In genomic region chr13:48542581-48543341, GRCh38 we compare ENCODE assay signal across 9 cellular contexts. TPM values are rescaled to one million over a fixed set of nuclear protein-coding genes. Genes with fewer than 3 reads are reported as not detected.
DNase-seq lines count a peak whose midpoint lies in the region; ATAC-seq and TF ChIP-seq lines count a peak whose summit lies in the region.
"Had no signal": no experiment of that assay in that cellular context is flagged by ENCODE, and none has a peak within 500 bp of the region (broad histone marks: within the 10 kb centered on the region; RNA-seq: fewer than 3 reads in every experiment).

No MANE protein-coding gene starts in this region.

- CTCF ChIA-PET in PC-9 (lab: Charles Lee), result no interaction called here
- CTCF ChIA-PET in naive thymus-derived CD4-positive, alpha-beta T cell (lab: Charles Lee), result interaction anchor here (1.0 kb wide), 2 partner anchors 8 to 36 kb away, joined by 3 read pairs; no protein-coding TSS in a partner anchor
- CTCF ChIA-PET in Caco-2 (lab: Charles Lee), result interaction anchor here (1.0 kb wide), 1 partner anchor 37 kb away, joined by 4 read pairs; no protein-coding TSS in a partner anchor

- H3K4me1 Mint-ChIP-seq in glutamatergic neuron (ENCODE audit: low read depth, unreplicated experiment) (peaks cover 10% of the 10 kb centered on the region), Caco-2 (ENCODE audit: low read depth, unreplicated experiment) (no peaks in the 10 kb centered on the region)
- peaks cover 0 to 15% (median 0%) of the 10 kb centered on the region in 7 donors for H3K4me1 Mint-ChIP-seq in naive thymus-derived CD4-positive, alpha-beta T cell
- H3K4me1 Mint-ChIP-seq: B cell had no signal

- intact Hi-C loops in PC-9 (cut with micrococcal nuclease; ENCODE audit: unreplicated experiment), result no loop called here
- intact Hi-C loops in posterior cingulate gyrus (cut with DNase I), result no loop called here
- intact Hi-C loops in naive thymus-derived CD4-positive, alpha-beta T cell (cut with micrococcal nuclease), result no loop called here
- intact Hi-C loops in Caco-2 (cut with micrococcal nuclease; ENCODE audit: unreplicated experiment), result no loop called here

- H3K27me3 Mint-ChIP-seq in glutamatergic neuron (ENCODE audit: unreplicated experiment) (no peaks in the 10 kb centered on the region), Caco-2 (ENCODE audit: insufficient read depth, unreplicated experiment) (no peaks in the 10 kb centered on the region)
- H3K27me3 Mint-ChIP-seq in naive thymus-derived CD4-positive, alpha-beta T cell, result peaks cover 0 to 47% (median 0%) of the 10 kb centered on the region in 5 donors

- POLR2A ChIA-PET in PC-9 (lab: Charles Lee; ENCODE audit: unreplicated experiment) (no interaction called here), Caco-2 (lab: Charles Lee) (interaction anchor here (1.2 kb wide), 1 partner anchor 200 kb away, joined by 3 read pairs; no protein-coding TSS in a partner anchor)
- POLR2A ChIA-PET in naive thymus-derived CD4-positive, alpha-beta T cell (lab: Charles Lee), result interaction anchor here (0.6 to 2.1 kb wide), 4 partner anchors 9 to 37 kb away, joined by 3 to 17 read pairs (median 4); partner anchors contain the start of gene RCBTB2

- H3K79me2 ChIP-seq in PC-9 (ENCODE audit: low read depth), result no peaks in the 10 kb centered on the region

- no peak overlapping the region for H3K4me2 ChIP-seq in PC-9

- H3K27ac Mint-ChIP-seq in glutamatergic neuron (ENCODE audit: unreplicated experiment), result peak overlapping the region; percentile 91
- H3K27ac Mint-ChIP-seq in naive thymus-derived CD4-positive, alpha-beta T cell, result no peak overlapping the region
- no peak overlapping the region for H3K27ac Mint-ChIP-seq in Caco-2 (ENCODE audit: unreplicated experiment)
- H3K27ac Mint-ChIP-seq: B cell had no signal

- no peak overlapping the region for H3K27ac ChIP-seq in PC-9
- H3K27ac ChIP-seq in naive thymus-derived CD4-positive, alpha-beta T cell (ENCODE audit: low read depth, low read length), result no peak overlapping the region

- H3K4me3 Mint-ChIP-seq in glutamatergic neuron (ENCODE audit: unreplicated experiment) (peak overlapping the region; percentile 59), Caco-2 (ENCODE audit: unreplicated experiment) (no peak overlapping the region)
- H3K4me3 Mint-ChIP-seq in naive thymus-derived CD4-positive, alpha-beta T cell, result no peak overlapping the region
- H3K4me3 Mint-ChIP-seq: B cell had no signal

- no peaks in the 10 kb centered on the region for H3K9me2 ChIP-seq in PC-9 (ENCODE audit: insufficient read depth)

- H3F3A ChIP-seq in PC-9 (ENCODE audit: insufficient read depth, low read depth), result no peaks in the 10 kb centered on the region

- H3K27me3 ChIP-seq in PC-9 (ENCODE audit: insufficient read depth, low read depth) (no peaks in the 10 kb centered on the region), Caco-2 (replicated peaks; ENCODE audit: control insufficient read depth, insufficient read depth, low read length) (no peaks in the 10 kb centered on the region)
- H3K27me3 ChIP-seq in naive thymus-derived CD4-positive, alpha-beta T cell (ENCODE audit: control insufficient read depth in 2 of 2, insufficient read depth in 2 of 2, low read length in 2 of 2), result no peaks in the 10 kb centered on the region

- H3K36me3 ChIP-seq in PC-9 (ENCODE audit: low read depth), result no peaks in the 10 kb centered on the region
- no peaks in the 10 kb centered on the region for H3K36me3 ChIP-seq in naive thymus-derived CD4-positive, alpha-beta T cell (ENCODE audit: control insufficient read depth in 2 of 3, insufficient read depth in 3 of 3, low read length in 3 of 3)
- H3K36me3 ChIP-seq in Caco-2 (ENCODE audit: control insufficient read depth, insufficient read depth, low read length), result no peaks in the 10 kb centered on the region

- no peaks in the 10 kb centered on the region for H4K20me1 ChIP-seq in PC-9 (ENCODE audit: insufficient read depth)

- H3K4me3 ChIP-seq in PC-9, result no peak overlapping the region
- H3K4me3 ChIP-seq in naive thymus-derived CD4-positive, alpha-beta T cell (ENCODE audit: low read length), result no peak overlapping the region
- no peak overlapping the region for H3K4me3 ChIP-seq in Caco-2 (ENCODE audit: low read depth, low read length)

- H2AFZ ChIP-seq in PC-9, result peak overlapping the region; percentile 52; the same call in 1 of the 2 replicates

- DNase-seq in NCI-H510A (lab: John Stamatoyannopoulos, UW) (peak; percentile 0), NCI-H510A treated with DMSO at 0.1 percent for 48 hours (lab: John Stamatoyannopoulos, UW) (no peak), PC-9 (no peak), glutamatergic neuron (peak; percentile 72), posterior cingulate gyrus (peak in 7 of 10 donors; percentile 27 to 83 (median 36)), SKM-1 treated with dmso at 0.1 percent for 144 hours (lab: John Stamatoyannopoulos, UW; ENCODE audit: unreplicated experiment) (no peak), Caco-2 (no peak)
- no peak for DNase-seq in naive thymus-derived CD4-positive, alpha-beta T cell

- H3K9me3 ChIP-seq in PC-9 (ENCODE audit: insufficient read depth, low read depth) (no peaks in the 10 kb centered on the region), Caco-2 (no peaks in the 10 kb centered on the region)
- H3K9me3 ChIP-seq in naive thymus-derived CD4-positive, alpha-beta T cell (ENCODE audit: control insufficient read depth in 2 of 3, low read length in 3 of 3), result no peaks in the 10 kb centered on the region

- H3K36me3 Mint-ChIP-seq in glutamatergic neuron (ENCODE audit: unreplicated experiment), result no peaks in the 10 kb centered on the region
- peaks cover 0 to 17% (median 0%) of the 10 kb centered on the region in 5 donors for H3K36me3 Mint-ChIP-seq in naive thymus-derived CD4-positive, alpha-beta T cell
- no peaks in the 10 kb centered on the region for H3K36me3 Mint-ChIP-seq in Caco-2 (ENCODE audit: insufficient read depth, unreplicated experiment)

- H3K9me3 Mint-ChIP-seq in glutamatergic neuron (ENCODE audit: unreplicated experiment) (peaks cover 1% of the 10 kb centered on the region), Caco-2 (ENCODE audit: unreplicated experiment) (no peaks in the 10 kb centered on the region)
- peaks cover 0 to 7% (median 0%) of the 10 kb centered on the region in 11 donors for H3K9me3 Mint-ChIP-seq in naive thymus-derived CD4-positive, alpha-beta T cell

- BruUV-seq in PC-9 (replicated peaks; lab: Mats Ljungman, UMichigan) (no TSS peak), Caco-2 (replicated peaks; lab: Mats Ljungman, UMichigan) (no TSS peak)

- no peak for ATAC-seq in naive thymus-derived CD4-positive, alpha-beta T cell

- TF ChIP-seq CTCF in PC-9 (conservative IDR thresholded peaks at IDR 0.05) (no peak), glutamatergic neuron (IDR thresholded peaks at IDR 0.05; ENCODE audit: partially characterized antibody, unreplicated experiment) (no peak), Caco-2 (IDR thresholded peaks at IDR 0.05; ENCODE audit: insufficient read depth in 1 of 2, low read depth in 1 of 2, low read length in 1 of 2, severe bottlenecking in 1 of 2, unreplicated experiment in 1 of 2) (no peak)

- H3K4me1 ChIP-seq in PC-9 (replicated peaks; ENCODE audit: insufficient read depth), result no peaks in the 10 kb centered on the region
- no peaks in the 10 kb centered on the region for H3K4me1 ChIP-seq in naive thymus-derived CD4-positive, alpha-beta T cell (ENCODE audit: control insufficient read depth in 2 of 2, insufficient read depth in 2 of 2, low read length in 2 of 2)
- H3K4me1 ChIP-seq in Caco-2, result no peaks in the 10 kb centered on the region

RNA-seq across cellular contexts. Expression of gene RCBTB2, which starts 9.9 kb away (rescaled TPM):
- 1.7 and 2.6 TPM in 2 replicates for total RNA-seq in PC-9 (2021)
- 7.4 TPM for total RNA-seq in glutamatergic neuron (ENCODE audit: unreplicated experiment)
- 10 to 100 TPM in 3 of 5 experiments, 1 to 10 TPM in 2; 7.6 to 17.8 (median 10.1) TPM for total RNA-seq in naive thymus-derived CD4-positive, alpha-beta T cell
- 10 to 100 TPM; 14.6 to 19.7 TPM for polyA plus RNA-seq in naive thymus-derived CD4-positive, alpha-beta T cell
- total RNA-seq in Caco-2 (2022), result 0.74 and 1.1 TPM in 2 replicates

Comparison
In these comparisons a context has a peak if more than half of its experiments do, and no peak if none do; other contexts are left out.
1. DNase-seq: peak in NCI-H510A (single experiment), glutamatergic neuron (single experiment) and posterior cingulate gyrus (7 of 10); none in NCI-H510A treated with DMSO at 0.1 percent for 48 hours (single experiment), PC-9 (0 of 2), naive thymus-derived CD4-positive, alpha-beta T cell (0 of 9), SKM-1 treated with dmso at 0.1 percent for 144 hours (single experiment) and Caco-2 (0 of 2).